In genomic region chr12:54658306-54659264, GRCh38 we compare ENCODE assay signal across 10 cellular contexts. TPM values are rescaled to one million over a fixed set of nuclear protein-coding genes. Genes with fewer than 3 reads are reported as not detected.
DNase-seq lines count a peak whose midpoint lies in the region; ATAC-seq, FAIRE-seq and TF ChIP-seq lines count a peak whose summit lies in the region.
"Had no signal": no experiment of that assay in that cellular context is flagged by ENCODE, and none has a peak within 500 bp of the region (broad histone marks: within the 10 kb centered on the region; RNA-seq: fewer than 3 reads in every experiment).

No MANE protein-coding gene starts in this region.

- POLR2A ChIA-PET in WTC11 (lab: Charles Lee), result no interaction called here

- H3K27ac Mint-ChIP-seq in WTC11, result peak overlapping the region; percentile 60; the same call in 1 of the 2 replicates

- no peak overlapping the region for H3K4me3 ChIP-seq in small intestine (ENCODE audit: low read depth in 1 of 2, low read length in 2 of 2)
- H3K4me3 ChIP-seq: BLaER1 treated with 17β-estradiol and CSF1 and Interleukin-3, amounts not matched to agents 10 nM and 100 nM had no signal

- intact Hi-C loops in posterior vena cava (cut with DNase I), result no loop called here

- H3K27me3 Mint-ChIP-seq in WTC11 (ENCODE audit: low read depth), result peaks cover 15% of the 10 kb centered on the region

- peak overlapping the region; percentile 56 for H3K4me3 Mint-ChIP-seq in WTC11

- no peaks in the 10 kb centered on the region for H3K9me3 Mint-ChIP-seq in WTC11

- H3K36me3 Mint-ChIP-seq in WTC11, result no peaks in the 10 kb centered on the region

- CTCF ChIA-PET in WTC11 (lab: Charles Lee), result interaction anchor here (0.7 to 3.5 kb wide), 67 partner anchors 9 to 413 kb away, joined by 3 to 75 read pairs (median 6); partner anchors contain the start of genes COPZ1, DCD, LACRT and MUCL1

- H3K27ac ChIP-seq in small intestine (ENCODE audit: low read depth in 1 of 2, low read length in 1 of 2), result no peak overlapping the region
- H3K27ac ChIP-seq: BLaER1 treated with 17β-estradiol and CSF1 and Interleukin-3, amounts not matched to agents 10 nM and 100 nM; epithelial cell of prostate had no signal

- peak; percentile 30 for DNase-seq in NCI-H2107 treated with DMSO at 0.1 percent for 48 hours (lab: John Stamatoyannopoulos, UW; ENCODE audit: unreplicated experiment)
- no peak for DNase-seq in NCI-H2107 (lab: John Stamatoyannopoulos, UW)
- DNase-seq in HCEC 1CT, result peak; percentile 38
- DNase-seq in MV-4-11 (lab: John Stamatoyannopoulos, UW), result peak; percentile 73
- peak; percentile 87 for DNase-seq in WTC11 (ENCODE audit: low spot score)
- peak; percentile 29 to 53 for DNase-seq in erythroblast (lab: John Stamatoyannopoulos, UW)
- peak; percentile 29 for DNase-seq in small intestine
- no peak for DNase-seq in posterior vena cava (ENCODE audit: low spot score)

- peak; percentile 94 for ATAC-seq in WTC11

- no peaks in the 10 kb centered on the region for H3K27me3 ChIP-seq in small intestine (ENCODE audit: control insufficient read depth in 2 of 2, insufficient read depth in 2 of 2, low read length in 2 of 2)
- H3K27me3 ChIP-seq: BLaER1 treated with 17β-estradiol and CSF1 and Interleukin-3, amounts not matched to agents 10 nM and 100 nM had no signal

- H3K36me3 ChIP-seq in small intestine (ENCODE audit: control insufficient read depth in 2 of 2, insufficient read depth in 2 of 2, low read length in 2 of 2), result no peaks in the 10 kb centered on the region
- H3K36me3 ChIP-seq: BLaER1 treated with 17β-estradiol and CSF1 and Interleukin-3, amounts not matched to agents 10 nM and 100 nM had no signal

- no peak for FAIRE-seq in small intestine (lab: Jason Lieb, UNC)

- no peaks in the 10 kb centered on the region for H3K4me1 ChIP-seq in small intestine (ENCODE audit: control insufficient read depth in 2 of 2, insufficient read depth in 1 of 2, low read depth in 1 of 2, low read length in 1 of 2)

- H3K4me1 Mint-ChIP-seq in WTC11, result peaks cover 16% of the 10 kb centered on the region

- 48 to 53% (median 49%) methylated on average over 19 of the region's 19 CpGs for WGBS in small intestine, 3 donors

- no peak for TF ChIP-seq POLR2A in erythroblast (IDR thresholded peaks at IDR 0.05; ENCODE audit: low read length)

- TF ChIP-seq CTCF in WTC11 (IDR thresholded peaks at IDR 0.05), result peak; percentile 71

- H3K9me3 ChIP-seq in small intestine (ENCODE audit: control insufficient read depth, low read depth), result no peaks in the 10 kb centered on the region

TF ChIP-seq in WTC11, 78 proteins besides CTCF, POLR2A, EP300 and RAD21:
- TF ChIP-seq NR3C1 (CRISPR knock-in tag; conservative IDR thresholded peaks at IDR 0.05; ENCODE audit: low read depth) (no peak), USF1 (CRISPR knock-in tag; IDR thresholded peaks at IDR 0.05) (no peak), MAX (CRISPR knock-in tag; IDR thresholded peaks at IDR 0.05) (no peak), NFE2L1 (CRISPR knock-in tag; IDR thresholded peaks at IDR 0.05) (no peak)
- TF ChIP-seq, protein P1, sequence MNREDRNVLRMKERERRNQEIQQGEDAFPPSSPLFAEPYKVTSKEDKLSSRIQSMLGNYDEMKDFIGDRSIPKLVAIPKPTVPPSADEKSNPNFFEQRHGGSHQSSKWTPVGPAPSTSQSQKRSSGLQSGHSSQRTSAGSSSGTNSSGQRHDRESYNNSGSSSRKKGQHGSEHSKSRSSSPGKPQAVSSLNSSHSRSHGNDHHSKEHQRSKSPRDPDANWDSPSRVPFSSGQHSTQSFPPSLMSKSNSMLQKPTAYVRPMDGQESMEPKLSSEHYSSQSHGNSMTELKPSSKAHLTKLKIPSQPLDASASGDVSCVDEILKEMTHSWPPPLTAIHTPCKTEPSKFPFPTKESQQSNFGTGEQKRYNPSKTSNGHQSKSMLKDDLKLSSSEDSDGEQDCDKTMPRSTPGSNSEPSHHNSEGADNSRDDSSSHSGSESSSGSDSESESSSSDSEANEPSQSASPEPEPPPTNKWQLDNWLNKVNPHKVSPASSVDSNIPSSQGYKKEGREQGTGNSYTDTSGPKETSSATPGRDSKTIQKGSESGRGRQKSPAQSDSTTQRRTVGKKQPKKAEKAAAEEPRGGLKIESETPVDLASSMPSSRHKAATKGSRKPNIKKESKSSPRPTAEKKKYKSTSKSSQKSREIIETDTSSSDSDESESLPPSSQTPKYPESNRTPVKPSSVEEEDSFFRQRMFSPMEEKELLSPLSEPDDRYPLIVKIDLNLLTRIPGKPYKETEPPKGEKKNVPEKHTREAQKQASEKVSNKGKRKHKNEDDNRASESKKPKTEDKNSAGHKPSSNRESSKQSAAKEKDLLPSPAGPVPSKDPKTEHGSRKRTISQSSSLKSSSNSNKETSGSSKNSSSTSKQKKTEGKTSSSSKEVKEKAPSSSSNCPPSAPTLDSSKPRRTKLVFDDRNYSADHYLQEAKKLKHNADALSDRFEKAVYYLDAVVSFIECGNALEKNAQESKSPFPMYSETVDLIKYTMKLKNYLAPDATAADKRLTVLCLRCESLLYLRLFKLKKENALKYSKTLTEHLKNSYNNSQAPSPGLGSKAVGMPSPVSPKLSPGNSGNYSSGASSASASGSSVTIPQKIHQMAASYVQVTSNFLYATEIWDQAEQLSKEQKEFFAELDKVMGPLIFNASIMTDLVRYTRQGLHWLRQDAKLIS (CRISPR knock-in tag; IDR thresholded peaks at IDR 0.05; ENCODE audit: borderline replicate concordance), result no peak

RNA-seq across cellular contexts. Expression of gene DCD, which starts 10.4 kb away (rescaled TPM):
- not detected in 3 replicates for total RNA-seq in WTC11 (2021)
- polyA plus RNA-seq in small intestine, result not detected
- total RNA-seq in posterior vena cava, result not detected

RNA-seq across cellular contexts. Expression of gene LACRT, which starts 23.9 kb away (rescaled TPM):
- total RNA-seq in WTC11 (2021) (not detected in 3 replicates), posterior vena cava (not detected)
- polyA plus RNA-seq in small intestine, result not detected

Comparison
In these comparisons a context has a peak if more than half of its experiments do, and no peak if none do; other contexts are left out.
1. DNase-seq: peak in NCI-H2107 treated with DMSO at 0.1 percent for 48 hours (single experiment), HCEC 1CT (single experiment), MV-4-11 (single experiment), WTC11 (single experiment), erythroblast (2 of 2) and small intestine (single experiment); none in NCI-H2107 (single experiment) and posterior vena cava (single experiment).